In genomic region chr2:108417254-108417653, GRCh38 we compare ENCODE assay signal across 12 cellular contexts. TPM values are rescaled to one million over a fixed set of nuclear protein-coding genes. Genes with fewer than 3 reads are reported as not detected.
DNase-seq lines count a peak whose midpoint lies in the region; ATAC-seq, FAIRE-seq and TF ChIP-seq lines count a peak whose summit lies in the region.
"Had no signal": no experiment of that assay in that cellular context is flagged by ENCODE, and none has a peak within 500 bp of the region (broad histone marks: within the 10 kb centered on the region; RNA-seq: fewer than 3 reads in every experiment).

No MANE protein-coding gene starts in this region.

- TF ChIP-seq EP300 in K562 (IDR thresholded peaks at IDR 0.05; ENCODE audit: low read length): no peak

- TF ChIP-seq POLR2A in K562 (conservative IDR thresholded peaks at IDR 0.05): no peak

- H3K36me3 ChIP-seq in K562 (ENCODE audit: control insufficient read depth, insufficient read depth, low read length): no peaks in the 10 kb centered on the region
- H3K36me3 ChIP-seq: spleen had no signal

- FAIRE-seq in K562 (lab: Jason Lieb, UNC) (no peak), GM19239 (lab: Jason Lieb, UNC) (no peak)

- no peak overlapping the region for H3K4me3 ChIP-seq in K562
- H3K4me3 ChIP-seq: spleen had no signal

- no peak overlapping the region for H3K9ac ChIP-seq in K562 (ENCODE audit: insufficient read depth in 1 of 2, low read depth in 2 of 2, low read length in 2 of 2)

- no peaks in the 10 kb centered on the region for H3K9me1 ChIP-seq in K562 (ENCODE audit: control insufficient read depth, insufficient read depth, low read length)

- no peaks in the 10 kb centered on the region for H4K20me1 ChIP-seq in K562 (replicated peaks; ENCODE audit: control insufficient read depth, insufficient read depth, low read length)

- H2AFZ ChIP-seq in K562 (ENCODE audit: low read depth, low read length): peak overlapping the region; percentile 11; the same call in 1 of the 2 replicates

- DNase-seq in ELR (ENCODE audit: low read depth): peak; percentile 16
- DNase-seq in HEK293T (ENCODE audit: extremely low spot score): peak; percentile 20
- peak in 2 of 4 experiments; percentile 35 to 44 for DNase-seq in K562 (ENCODE audit: extremely low read depth in 1 of 4, low spot score in 3 of 4)
- peak; percentile 19 to 67 for DNase-seq in lung microvascular endothelial cell (ENCODE audit: low read depth in 2 of 2)
- no peak for DNase-seq in GM19239 (ENCODE audit: insufficient read length, low spot score)
- DNase-seq: activated CD4-positive, CD25-positive, alpha-beta regulatory T cell; activated effector memory CD4-positive, alpha-beta T cell treated with Interleukin-2 at 50 U/mL for 16 hours; SIG-M5; spleen had no signal

- TF ChIP-seq RAD21 in K562 (CRISPR knock-in tag; conservative IDR thresholded peaks at IDR 0.05 in 1 of 2, IDR thresholded peaks at IDR 0.05 in 1 of 2): peak in 1 of 2 experiments; percentile 64; a peak in 2 of 4 replicates

- POLR2A ChIA-PET in HEK293T (lab: Yijun Ruan, JAX) (no interaction called here), K562 (lab: Yijun Ruan, JAX) (no interaction called here)

- TF ChIP-seq CTCF in K562 (IDR thresholded peaks at IDR 0.05 in 2 of 3, conservative IDR thresholded peaks at IDR 0.05 in 1 of 3; ENCODE audit: insufficient read depth in 2 of 3, low read depth in 1 of 3, low read length in 3 of 3): peak; percentile 45 to 95 (median 74); a peak in 5 of 6 replicates

- H3K27ac ChIP-seq in K562 (ENCODE audit: extremely low read depth, low read depth, low read length): no peak overlapping the region
- H3K27ac ChIP-seq: spleen had no signal

- peak; percentile 90 for ATAC-seq in K562
- no peak for ATAC-seq in GM18861 (IDR thresholded peaks at IDR 0.05; ENCODE audit: unreplicated experiment)
- ATAC-seq in GM18868 (IDR thresholded peaks at IDR 0.05; ENCODE audit: unreplicated experiment): no peak

- no peaks in the 10 kb centered on the region for H3K9me3 ChIP-seq in K562 (replicated peaks; ENCODE audit: control insufficient read depth, insufficient read depth, low read depth, low read length)
- H3K9me3 ChIP-seq: spleen had no signal

- H3K27me3 ChIP-seq in K562 (ENCODE audit: control insufficient read depth in 2 of 2, insufficient read depth in 2 of 2, low read length in 2 of 2): no peaks in the 10 kb centered on the region
- H3K27me3 ChIP-seq: spleen had no signal

- CTCF ChIA-PET in HEK293T (lab: Yijun Ruan, JAX): no interaction called here
- CTCF ChIA-PET in K562 (lab: Yijun Ruan, JAX; ENCODE audit: low intra/inter-chr PET ratio): no interaction called here

- in situ Hi-C loops in K562 (cut with MboI): no loop called here

- H3K79me2 ChIP-seq in K562 (ENCODE audit: control insufficient read depth, insufficient read depth, low read length): no peaks in the 10 kb centered on the region

- BruUV-seq in K562 (replicated peaks; lab: Mats Ljungman, UMichigan): no TSS peak

- peaks cover 0 to 16% of the 10 kb centered on the region in 2 experiments; a peak in 2 of 5 replicates for H3K4me1 ChIP-seq in K562 (replicated peaks in 1 of 2; ENCODE audit: control insufficient read depth in 2 of 2, insufficient read depth in 2 of 2, low read length in 2 of 2)
- H3K4me1 ChIP-seq: spleen had no signal

- intact Hi-C loops in K562 (cut with micrococcal nuclease): loop anchor here (1.0 kb wide), 1 partner anchor 167 kb away; no protein-coding TSS in a partner anchor

- WGBS in K562 (ENCODE audit: insufficient coverage, low coverage, missing lambda C conversion rate): 10% methylated on average over 2 of the region's 2 CpGs

- H3K4me2 ChIP-seq in K562 (ENCODE audit: insufficient read depth, low read length): no peak overlapping the region

TF ChIP-seq in HEK293T, 16 proteins besides CTCF, POLR2A, EP300 and RAD21:
- TF ChIP-seq FOXM1 (IDR thresholded peaks at IDR 0.05; ENCODE audit: borderline replicate concordance) (no peak), PKNOX1 (IDR thresholded peaks at IDR 0.05) (no peak), CTBP1 (IDR thresholded peaks at IDR 0.05; ENCODE audit: borderline replicate concordance) (no peak), NFRKB (IDR thresholded peaks at IDR 0.05) (no peak)
TF ChIP-seq in HEK293T: peak in this region for 0.

TF ChIP-seq in K562, 482 proteins besides CTCF, POLR2A, EP300 and RAD21 (continues in another document):
- TF ChIP-seq TCF3 (CRISPR knock-in tag; IDR thresholded peaks at IDR 0.05): no peak
- TF ChIP-seq ZNF124 (CRISPR knock-in tag; IDR thresholded peaks at IDR 0.05): no peak
- TF ChIP-seq AFF4 (CRISPR knock-in tag; IDR thresholded peaks at IDR 0.05): no peak

RNA-seq across cellular contexts. Expression of gene GCC2, which starts 31.8 kb away (rescaled TPM):
- 21.1 and 144 TPM in 2 replicates for total RNA-seq in K562 (2011; cell fraction: chromatin; rRNA removed; ENCODE audit: low replicate concordance)
- 11.8 and 15.8 TPM in 2 replicates for total RNA-seq in K562 (2011; cell fraction: nucleolus; rRNA removed)
- 42.5 and 74.7 TPM in 2 replicates for total RNA-seq in K562 (2011; cell fraction: nucleoplasm; rRNA removed)
- total RNA-seq in K562 (2014; rRNA removed) (11.0 and 15.5 TPM in 2 replicates), K562 (2014; rRNA removed; fragmentation: Illumina TruSeq; extraction: Trizol) (35.7 and 46.1 TPM in 2 replicates), K562 (2015; rRNA removed; fragmentation: Illumina TruSeq; extraction: Trizol) (20.1 and 24.4 TPM in 2 replicates), K562 (2021) (23.5 and 26.4 TPM in 2 replicates), lung microvascular endothelial cell (10.7 and 15.3 TPM in 2 replicates)
- polyA plus RNA-seq in K562 (2011; rRNA removed) (16.0 and 19.9 TPM in 2 replicates), K562 (2014; fragmentation: Illumina TruSeq; extraction: Trizol) (23.6 and 29.5 TPM in 2 replicates), K562 (2014; fragmentation: Nextera tagmentation; extraction: Ambion mirVana) (10 to 100 TPM; 11.4 to 19.5 TPM), K562 (2014; rRNA removed) (11.7 and 19.3 TPM in 2 replicates)
- 1.7 and 5.0 TPM in 2 replicates for polyA plus RNA-seq in K562 (2011; cell fraction: cytosol; rRNA removed)
- polyA plus RNA-seq in K562 (2011; cell fraction: nucleus; rRNA removed): 11.7 and 14.6 TPM in 2 replicates
- 14.8 and 22.7 TPM in 2 replicates for polyA plus RNA-seq in K562 (2012)
- 31.6 and 46.0 TPM in 2 replicates for polyA minus RNA-seq in K562 (2011; rRNA and poly(A)+ RNA removed)
- 10.2 and 11.3 TPM in 2 replicates for polyA minus RNA-seq in K562 (2011; cell fraction: cytosol; rRNA and poly(A)+ RNA removed)
- 23.0 and 38.0 TPM in 2 replicates for polyA minus RNA-seq in K562 (2011; cell fraction: nucleus; rRNA and poly(A)+ RNA removed)

RNA-seq across cellular contexts. Expression of gene SULT1C4, which starts 39.5 kb away (rescaled TPM):
- total RNA-seq in K562 (2011; cell fraction: chromatin; rRNA removed; ENCODE audit: low replicate concordance): 0.32 and 0.46 TPM in 2 replicates
- total RNA-seq in K562 (2011; cell fraction: nucleolus; rRNA removed): 0.26 TPM in 1 of 2 replicates, not detected in the other
- not detected in 2 replicates for total RNA-seq in K562 (2011; cell fraction: nucleoplasm; rRNA removed)
- total RNA-seq in K562 (2014; rRNA removed) (not detected in 2 replicates), K562 (2014; rRNA removed; fragmentation: Illumina TruSeq; extraction: Trizol) (0.10 TPM in 1 of 2 replicates, not detected in the other), K562 (2015; rRNA removed; fragmentation: Illumina TruSeq; extraction: Trizol) (0.14 TPM in 1 of 2 replicates, not detected in the other), K562 (2021) (not detected in 2 replicates), lung microvascular endothelial cell (94.6 and 123 TPM in 2 replicates)
- polyA plus RNA-seq in K562 (2011; rRNA removed) (0.07 TPM in 1 of 2 replicates, not detected in the other), K562 (2014; fragmentation: Illumina TruSeq; extraction: Trizol) (0.06 TPM in 1 of 2 replicates, not detected in the other), K562 (2014; fragmentation: Nextera tagmentation; extraction: Ambion mirVana) (under 1 TPM in 1 of 2 experiments, not detected in 1; 0.04 TPM), K562 (2014; rRNA removed) (0.12 TPM in 1 of 2 replicates, not detected in the other)
- polyA plus RNA-seq in K562 (2011; cell fraction: cytosol; rRNA removed): 0.03 TPM in 1 of 2 replicates, not detected in the other
- polyA plus RNA-seq in K562 (2011; cell fraction: nucleus; rRNA removed): 0.10 TPM in 1 of 2 replicates, not detected in the other
- polyA plus RNA-seq in K562 (2012): 0.05 and 0.10 TPM in 2 replicates
- polyA minus RNA-seq in K562 (2011; rRNA and poly(A)+ RNA removed): 0.12 and 0.14 TPM in 2 replicates
- polyA minus RNA-seq in K562 (2011; cell fraction: cytosol; rRNA and poly(A)+ RNA removed): not detected in 2 replicates
- not detected in 2 replicates for polyA minus RNA-seq in K562 (2011; cell fraction: nucleus; rRNA and poly(A)+ RNA removed)
- total RNA-seq: Daoy had no signal

Comparison
In these comparisons a context has a peak if more than half of its experiments do, and no peak if none do; other contexts are left out.
1. RNA of gene SULT1C4, which starts 39.5 kb away (total RNA-seq): 94.6 to 123 TPM in lung microvascular endothelial cell; 0.10 to 0.46 TPM in K562; every median in the first group is over 10 times any median in the second.